In genomic region chr12:24034160-24034559, GRCh38 we compare ENCODE assay signal across 1 cellular context.
TF ChIP-seq lines count a peak whose summit lies in the region.

No MANE protein-coding gene starts in this region.

TF ChIP-seq in IMR-90, 13 proteins besides CTCF, POLR2A, EP300 and RAD21:
- no peak for TF ChIP-seq USF2 (IDR thresholded peaks at IDR 0.05; ENCODE audit: low read depth, low read length)
- TF ChIP-seq CEBPB (IDR thresholded peaks at IDR 0.05; ENCODE audit: low read depth, low read length), result no peak
- no peak for TF ChIP-seq MAFK (IDR thresholded peaks at IDR 0.05; ENCODE audit: low read depth, low read length)
- TF ChIP-seq ELK1 (IDR thresholded peaks at IDR 0.05; ENCODE audit: borderline replicate concordance, low read depth, low read length), result no peak
- TF ChIP-seq NFE2L2 (IDR thresholded peaks at IDR 0.05; ENCODE audit: low read depth, low read length), result no peak
- TF ChIP-seq SMC3 (IDR thresholded peaks at IDR 0.05; ENCODE audit: low read depth, low read length), result no peak
- TF ChIP-seq RFX5 (IDR thresholded peaks at IDR 0.05; ENCODE audit: low read depth, low read length), result no peak
- no peak for TF ChIP-seq BHLHE40 (IDR thresholded peaks at IDR 0.05; ENCODE audit: low read depth, low read length)
- TF ChIP-seq RCOR1 (IDR thresholded peaks at IDR 0.05; ENCODE audit: insufficient replicate concordance, low read length), result no peak
- no peak for TF ChIP-seq MAZ (IDR thresholded peaks at IDR 0.05; ENCODE audit: borderline replicate concordance, low read depth, low read length)
- no peak for TF ChIP-seq FOS (IDR thresholded peaks at IDR 0.05; ENCODE audit: low read depth, low read length)
